ENCODE assay signal across 19 cellular contexts in genomic region chr12:51635371-51635770, GRCh38.
"Had no signal": no experiment of that assay in that cellular context is flagged by ENCODE, and none has a peak within 500 bp of the region (broad histone marks: within the 10 kb centered on the region; RNA-seq: fewer than 3 reads in every experiment).

No MANE protein-coding gene starts in this region.

- H3K4me1 Mint-ChIP-seq: activated CD4-positive, alpha-beta T cell treated with anti-CD3 and anti-CD28 coated beads for 36 hours; natural killer cell had no signal

- H3K27me3 Mint-ChIP-seq: activated CD8-positive, alpha-beta T cell treated with anti-CD3 and anti-CD28 coated beads for 36 hours; brain had no signal

- H3K36me3 Mint-ChIP-seq: natural killer cell had no signal

- H3K36me3 ChIP-seq: WERI-Rb-1 had no signal

- H3K27ac ChIP-seq: psoas muscle, testis, WERI-Rb-1 had no signal

- H3K4me1 ChIP-seq: psoas muscle, testis had no signal

- H3K27ac Mint-ChIP-seq: activated CD4-positive, alpha-beta T cell treated with anti-CD3 and anti-CD28 coated beads for 36 hours; activated CD8-positive, alpha-beta T cell treated with anti-CD3 and anti-CD28 coated beads for 36 hours; activated T-cell treated with anti-CD3 and anti-CD28 coated beads, Interleukin-2, amount 50 U/mL, for 72 hours; dendritic cell treated with granulocyte-macrophage colony-stimulating factor and Interleukin-4, amounts not matched to agents 40 ng/mL and 50 ng/mL, for 4 days; natural killer cell; stimulated activated naive CD8-positive, alpha-beta T cell treated with anti-CD3 and anti-CD28 coated beads, Interleukin-15, Interleukin-2, amounts not matched to agents 100 ng/mL and 50 ng/mL, for 24 hours had no signal

- H3K4me3 Mint-ChIP-seq: activated CD4-positive, alpha-beta T cell treated with anti-CD3 and anti-CD28 coated beads for 36 hours; activated CD8-positive, alpha-beta T cell treated with anti-CD3 and anti-CD28 coated beads for 36 hours; activated T-cell treated with anti-CD3 and anti-CD28 coated beads, Interleukin-2, amount 50 U/mL, for 72 hours; brain; dendritic cell treated with granulocyte-macrophage colony-stimulating factor and Interleukin-4, amounts not matched to agents 40 ng/mL and 50 ng/mL, for 4 days; natural killer cell; stimulated activated naive CD8-positive, alpha-beta T cell treated with anti-CD3 and anti-CD28 coated beads, Interleukin-15, Interleukin-2, amounts not matched to agents 100 ng/mL and 50 ng/mL, for 24 hours had no signal

- H3K27me3 ChIP-seq: testis had no signal

- ATAC-seq: activated CD4-positive, alpha-beta T cell treated with anti-CD3 and anti-CD28 coated beads for 36 hours; activated CD8-positive, alpha-beta T cell treated with anti-CD3 and anti-CD28 coated beads for 36 hours; activated T-cell treated with anti-CD3 and anti-CD28 coated beads, Interleukin-2, amount 50 U/mL, for 72 hours; esophagus mucosa; mucosa of descending colon; natural killer cell; psoas muscle had no signal

- H3K9me3 Mint-ChIP-seq: natural killer cell had no signal

- DNase-seq: activated CD4-positive, alpha-beta T cell treated with anti-CD3 and anti-CD28 coated beads for 36 hours; activated CD8-positive, alpha-beta memory T cell treated with anti-CD3 and anti-CD28 coated beads, Interleukin-2, amount 50 U/mL, for 4 hours; activated CD8-positive, alpha-beta T cell treated with anti-CD3 and anti-CD28 coated beads for 36 hours; activated naive CD4-positive, alpha-beta T cell treated with Interleukin-2 at 50 U/mL for 16 hours; activated T-cell treated with anti-CD3 and anti-CD28 coated beads, Interleukin-2, amount 50 U/mL, for 72 hours; cerebellar nuclear complex; head of caudate nucleus; mucosa of descending colon; natural killer cell; psoas muscle; stimulated activated CD4-positive, alpha-beta T cell treated with anti-CD3 and anti-CD28 coated beads, Interleukin-2, amount 100 ng/mL, for 48 hours; stimulated activated CD8-positive, alpha-beta memory T cell treated with anti-CD3 and anti-CD28 coated beads, Interleukin-4, amount 100 ng/mL, for 48 hours; T-helper 1 cell; testis; WERI-Rb-1 had no signal

- H3K9me3 ChIP-seq: psoas muscle, testis had no signal

- H3K4me3 ChIP-seq: mucosa of descending colon, psoas muscle, testis had no signal
